13 cellular contexts compared by ENCODE assay signal in genomic region chr3:125194849-125195601, GRCh38. TPM values are rescaled to one million over a fixed set of nuclear protein-coding genes. Genes with fewer than 3 reads are reported as not detected.
DNase-seq lines count a peak whose midpoint lies in the region; ATAC-seq and TF ChIP-seq lines count a peak whose summit lies in the region.
"Had no signal": no experiment of that assay in that cellular context is flagged by ENCODE, and none has a peak within 500 bp of the region (broad histone marks: within the 10 kb centered on the region; RNA-seq: fewer than 3 reads in every experiment).

No MANE protein-coding gene starts in this region.

- no peak for TF ChIP-seq CTCF in osteocyte (IDR thresholded peaks at IDR 0.05)
- no peak for TF ChIP-seq CTCF in GM10266 (IDR thresholded peaks at IDR 0.05; ENCODE audit: control insufficient read depth, insufficient read depth, low read depth, missing control alignments)

- no peaks in the 10 kb centered on the region for H3K36me3 Mint-ChIP-seq in osteocyte (ENCODE audit: unreplicated experiment)
- H3K36me3 Mint-ChIP-seq: stimulated activated memory B cell treated with anti-CD40 and anti-IgM and Interleukin-4, amounts not matched to agents 10 μg/mL and 1 μg/mL and 100 μg/mL, for 72 hours had no signal

- H3K4me3 Mint-ChIP-seq in osteocyte (ENCODE audit: unreplicated experiment): no peak overlapping the region
- H3K4me3 Mint-ChIP-seq: nephron progenitor cell; stimulated activated memory B cell treated with anti-CD40 and anti-IgM and Interleukin-4, amounts not matched to agents 10 μg/mL and 1 μg/mL and 100 μg/mL, for 72 hours had no signal

- no peak for ATAC-seq in GM18873 (IDR thresholded peaks at IDR 0.05; ENCODE audit: low FRiP score, unreplicated experiment)
- ATAC-seq: PC-3; stimulated activated memory B cell treated with anti-CD40 and anti-IgM and Interleukin-4, amounts not matched to agents 10 μg/mL and 1 μg/mL and 100 μg/mL, for 72 hours had no signal

- no peak overlapping the region for H3K27ac Mint-ChIP-seq in osteocyte (ENCODE audit: unreplicated experiment)
- H3K27ac Mint-ChIP-seq: nephron progenitor cell; stimulated activated memory B cell treated with anti-CD40 and anti-IgM and Interleukin-4, amounts not matched to agents 10 μg/mL and 1 μg/mL and 100 μg/mL, for 72 hours had no signal

- H3K27me3 Mint-ChIP-seq in osteocyte (ENCODE audit: unreplicated experiment): no peaks in the 10 kb centered on the region
- H3K27me3 Mint-ChIP-seq: stimulated activated memory B cell treated with anti-CD40 and anti-IgM and Interleukin-4, amounts not matched to agents 10 μg/mL and 1 μg/mL and 100 μg/mL, for 72 hours had no signal

- DNase-seq in GM04504 (ENCODE audit: low read depth) (peak; percentile 58), HT1080 (ENCODE audit: low read depth) (peak; percentile 33), fibroblast of gingiva (ENCODE audit: low read depth) (peak; percentile 93), osteocyte (ENCODE audit: extremely low spot score, unreplicated experiment) (peak; percentile 84), GM10266 (ENCODE audit: extremely low spot score) (no peak), NCI-H187 treated with DMSO at 0.1 percent for 48 hours (lab: John Stamatoyannopoulos, UW) (no peak), NCI-H2029 (lab: John Stamatoyannopoulos, UW) (no peak)
- DNase-seq: amygdala, NCI-H2227 treated with DMSO at 0.1 percent for 48 hours, nephron progenitor cell, PC-3 had no signal

- H3K9me3 Mint-ChIP-seq in osteocyte (ENCODE audit: unreplicated experiment): no peaks in the 10 kb centered on the region
- H3K9me3 Mint-ChIP-seq: nephron progenitor cell; stimulated activated memory B cell treated with anti-CD40 and anti-IgM and Interleukin-4, amounts not matched to agents 10 μg/mL and 1 μg/mL and 100 μg/mL, for 72 hours had no signal

- H3K4me1 Mint-ChIP-seq in osteocyte (ENCODE audit: unreplicated experiment): peaks cover 12% of the 10 kb centered on the region

RNA-seq across cellular contexts. Expression of gene SLC12A8, which starts 17.5 kb away (rescaled TPM):
- 4.8 and 7.8 TPM in 2 replicates for total RNA-seq in HT1080 (2014; rRNA removed; shearing (Covaris generic))
- 4.5 and 4.8 TPM in 2 replicates for polyA plus RNA-seq in HT1080 (2015; cell fraction: cytosol; rRNA removed)
- 6.1 and 9.9 TPM in 2 replicates for polyA plus RNA-seq in HT1080 (2015; cell fraction: nucleus; rRNA removed)
- 2.0 and 3.0 TPM in 2 replicates for total RNA-seq in osteocyte

Comparison
In these comparisons a context has a peak if more than half of its experiments do, and no peak if none do; other contexts are left out.
1. DNase-seq: peak in GM04504 (single experiment), HT1080 (single experiment), fibroblast of gingiva (single experiment) and osteocyte (single experiment); none in GM10266 (single experiment), NCI-H187 treated with DMSO at 0.1 percent for 48 hours (single experiment) and NCI-H2029 (single experiment).